ENCODE assay signal across 15 cellular contexts in genomic region chr12:132161046-132161781, GRCh38. TPM values are rescaled to one million over a fixed set of nuclear protein-coding genes. Genes with fewer than 3 reads are reported as not detected.
A peak's percentile ranks its signal among the peaks of the same experiment; 100 is the strongest.
DNase-seq lines count a peak whose midpoint lies in the region; ATAC-seq and TF ChIP-seq lines count a peak whose summit lies in the region.
"Had no signal": no experiment of that assay in that cellular context is flagged by ENCODE, and none has a peak within 500 bp of the region (broad histone marks: within the 10 kb centered on the region; RNA-seq: fewer than 3 reads in every experiment).

No MANE protein-coding gene starts in this region.

- peaks cover 19 to 27% (median 24%) of the 10 kb centered on the region in 11 experiments for H3K36me3 ChIP-seq in BLaER1 treated with 17β-estradiol and CSF1 and Interleukin-3, amounts not matched to agents 10 nM and 100 nM
- H3K36me3 ChIP-seq in GM06990 (ENCODE audit: control insufficient read depth, insufficient read depth, low read length) (peaks cover 13% of the 10 kb centered on the region), Panc1 (ENCODE audit: control insufficient read depth, insufficient read depth, low read length) (no peaks in the 10 kb centered on the region)
- H3K36me3 ChIP-seq: neural progenitor cell, right lobe of liver, suprapubic skin had no signal

- no peak overlapping the region for H3K4me3 ChIP-seq in BLaER1 treated with 17β-estradiol and CSF1 and Interleukin-3, amounts not matched to agents 10 nM and 100 nM
- H3K4me3 ChIP-seq in GM06990 (replicated peaks; ENCODE audit: low read depth, low read length) (no peak overlapping the region), Panc1 (ENCODE audit: low read depth in 2 of 2, low read length in 2 of 2) (no peak overlapping the region), fibroblast of pulmonary artery (replicated peaks; ENCODE audit: low read depth, low read length) (no peak overlapping the region)
- H3K4me3 ChIP-seq: neural progenitor cell, right lobe of liver, suprapubic skin had no signal

- H3K4me2 ChIP-seq in BLaER1 treated with 17β-estradiol and CSF1 and Interleukin-3, amounts not matched to agents 10 nM and 100 nM: peak overlapping the region in 7 of 11 experiments; percentile 88 to 99 (median 95); a peak in 6 of 22 replicates
- H3K4me2 ChIP-seq: neural progenitor cell had no signal

- peaks cover 13 to 39% (median 26%) of the 10 kb centered on the region in 11 experiments; a peak in 20 of 22 replicates for H3K27me3 ChIP-seq in BLaER1 treated with 17β-estradiol and CSF1 and Interleukin-3, amounts not matched to agents 10 nM and 100 nM
- H3K27me3 ChIP-seq in GM06990 (replicated peaks; ENCODE audit: control insufficient read depth, insufficient read depth, low read length) (no peaks in the 10 kb centered on the region), Panc1 (ENCODE audit: control insufficient read depth, insufficient read depth, low read length) (no peaks in the 10 kb centered on the region)
- H3K27me3 ChIP-seq: right lobe of liver had no signal

- in situ Hi-C loops in Panc1 (cut with HindIII; ENCODE audit: low pct_unique_long_range_greater_than_20kb, low sequenced_read_pairs): no loop called here

- CTCF ChIA-PET in Panc1 (lab: Charles Lee): interaction anchor here (0.6 to 1.5 kb wide), 3 partner anchors 253 to 362 kb away, joined by 4 to 11 read pairs (median 5); no protein-coding TSS in a partner anchor

- DNase-seq in GM06990 (ENCODE audit: extremely low read depth, insufficient read length) (peak; percentile 3), Panc1 (ENCODE audit: low read depth, low spot score) (no peak), fibroblast of pulmonary artery (ENCODE audit: low read depth) (peak; percentile 72), DMS 273 treated with DMSO at 0.1 percent for 48 hours (lab: John Stamatoyannopoulos, UW) (no peak), SW480 (ENCODE audit: low spot score) (no peak)
- no peak for DNase-seq in stimulated activated CD4-positive, alpha-beta T cell treated with anti-CD3 and anti-CD28 coated beads, Interleukin-2, amount 100 ng/mL, for 24 hours
- DNase-seq: activated CD4-positive, alpha-beta T cell treated with anti-CD3 and anti-CD28 coated beads, Interleukin-2, amount 10 ng/mL, durations not matched to agents 24 days and 14 days; cerebellar nuclear complex; NCI-H2029; stimulated activated CD4-positive, alpha-beta T cell treated with anti-CD3 and anti-CD28 coated beads, Interleukin-1b, Interleukin-23, amount 100 ng/mL, for 48 hours had no signal

- H3K4me1 ChIP-seq in BLaER1 treated with 17β-estradiol and CSF1 and Interleukin-3, amounts not matched to agents 10 nM and 100 nM: peaks cover 29 to 47% (median 44%) of the 10 kb centered on the region in 10 experiments
- peaks cover 5% of the 10 kb centered on the region; the same call in 1 of the 2 replicates for H3K4me1 ChIP-seq in Panc1 (ENCODE audit: control insufficient read depth, insufficient read depth, low read length)
- H3K4me1 ChIP-seq: neural progenitor cell had no signal

- BruUV-seq in Panc1 (replicated peaks; lab: Mats Ljungman, UMichigan): no TSS peak

- ATAC-seq in Panc1 (peak; percentile 4; the same call in 1 of the 2 replicates), HG02623 (IDR thresholded peaks at IDR 0.05; ENCODE audit: unreplicated experiment) (no peak)
- ATAC-seq: right lobe of liver had no signal

- POLR2A ChIA-PET in Panc1 (lab: Charles Lee): interaction anchor here (0.6 kb wide), 2 partner anchors 17 to 28 kb away, joined by 3 to 4 read pairs; no protein-coding TSS in a partner anchor

- peaks cover 0 to 22% (median 0%) of the 10 kb centered on the region in 11 experiments; a peak in 4 of 22 replicates for H4K20me1 ChIP-seq in BLaER1 treated with 17β-estradiol and CSF1 and Interleukin-3, amounts not matched to agents 10 nM and 100 nM

- peak overlapping the region in 1 of 11 experiments; percentile 79; a peak in 3 of 22 replicates for H3K9ac ChIP-seq in BLaER1 treated with 17β-estradiol and CSF1 and Interleukin-3, amounts not matched to agents 10 nM and 100 nM
- H3K9ac ChIP-seq: neural progenitor cell had no signal

- TF ChIP-seq CTCF in GM06990 (IDR thresholded peaks at IDR 0.05; ENCODE audit: insufficient read depth, low read length, poor library complexity, severe bottlenecking) (no peak), Panc1 (IDR thresholded peaks at IDR 0.05) (no peak), fibroblast of pulmonary artery (IDR thresholded peaks at IDR 0.05; ENCODE audit: low read length, missing control alignments) (no peak)

- intact Hi-C loops in Panc1 (cut with micrococcal nuclease; ENCODE audit: unreplicated experiment): no loop called here

- peak overlapping the region in 8 of 11 experiments; percentile 69 to 89 (median 83); a peak in 13 of 22 replicates for H3K27ac ChIP-seq in BLaER1 treated with 17β-estradiol and CSF1 and Interleukin-3, amounts not matched to agents 10 nM and 100 nM
- H3K27ac ChIP-seq in Panc1 (ENCODE audit: low read length): no peak overlapping the region
- H3K27ac ChIP-seq: neural progenitor cell, right lobe of liver, suprapubic skin had no signal

- H3K9me3 ChIP-seq in BLaER1 treated with 17β-estradiol and CSF1 and Interleukin-3, amounts not matched to agents 10 nM and 100 nM (replicated peaks in 1 of 11): peaks cover 7 to 27% (median 19%) of the 10 kb centered on the region in 11 experiments; a peak in 16 of 22 replicates
- H3K9me3 ChIP-seq in Panc1 (ENCODE audit: control insufficient read depth, insufficient read depth, low read depth, low read length): no peaks in the 10 kb centered on the region
- H3K9me3 ChIP-seq: right lobe of liver, suprapubic skin had no signal

RNA-seq across cellular contexts. Expression of gene NOC4L, which starts 17.0 kb away (rescaled TPM):
- total RNA-seq in Panc1 (2021; ENCODE audit: unreplicated experiment): 29.8 TPM
- 30.0 TPM for polyA plus RNA-seq in Panc1 (2012; ENCODE audit: insufficient read length)

RNA-seq across cellular contexts. Expression of gene DDX51, which starts 17.1 kb away (rescaled TPM):
- total RNA-seq in Panc1 (2021; ENCODE audit: unreplicated experiment): 29.3 TPM
- polyA plus RNA-seq in Panc1 (2012; ENCODE audit: insufficient read length): 38.0 TPM

Comparison
In these comparisons a context has a peak if more than half of its experiments do, and no peak if none do; other contexts are left out.
1. DNase-seq: peak in GM06990 (single experiment) and fibroblast of pulmonary artery (single experiment); none in Panc1 (single experiment), DMS 273 treated with DMSO at 0.1 percent for 48 hours (single experiment), stimulated activated CD4-positive, alpha-beta T cell treated with anti-CD3 and anti-CD28 coated beads, Interleukin-2, amount 100 ng/mL, for 24 hours (0 of 2) and SW480 (single experiment).